Comparison of ENCODE assay signal across 1 cellular context in the genomic region with DNA sequence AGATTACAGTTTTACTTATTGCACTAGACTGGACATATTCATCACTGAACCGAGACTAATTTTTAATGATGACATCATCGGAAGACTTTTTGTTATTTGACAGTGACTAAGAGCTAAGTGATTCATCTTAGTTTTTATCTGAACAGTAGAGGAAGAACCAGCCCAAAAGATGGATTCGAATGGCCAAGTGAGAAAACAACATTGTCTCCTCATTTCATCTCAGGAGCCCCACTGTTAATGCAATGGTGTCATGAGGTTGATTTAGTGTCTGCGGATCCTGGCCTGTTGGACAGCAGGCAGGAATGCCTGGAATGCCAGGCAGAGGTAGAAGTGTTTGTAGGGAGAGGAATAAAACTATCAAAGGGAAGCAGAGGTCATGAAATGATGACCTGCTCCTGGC.
TF ChIP-seq lines count a peak whose summit lies in the region.

No MANE protein-coding gene starts in this region.

TF ChIP-seq in H1, 55 proteins besides CTCF, POLR2A, EP300 and RAD21:
- TF ChIP-seq TEAD4 (IDR thresholded peaks at IDR 0.05; ENCODE audit: low read depth, low read length): peak; percentile 97
- TF ChIP-seq SRF (IDR thresholded peaks at IDR 0.05; ENCODE audit: low read depth, low read length): no peak
